29 cellular contexts compared by ENCODE assay signal in the genomic region with DNA sequence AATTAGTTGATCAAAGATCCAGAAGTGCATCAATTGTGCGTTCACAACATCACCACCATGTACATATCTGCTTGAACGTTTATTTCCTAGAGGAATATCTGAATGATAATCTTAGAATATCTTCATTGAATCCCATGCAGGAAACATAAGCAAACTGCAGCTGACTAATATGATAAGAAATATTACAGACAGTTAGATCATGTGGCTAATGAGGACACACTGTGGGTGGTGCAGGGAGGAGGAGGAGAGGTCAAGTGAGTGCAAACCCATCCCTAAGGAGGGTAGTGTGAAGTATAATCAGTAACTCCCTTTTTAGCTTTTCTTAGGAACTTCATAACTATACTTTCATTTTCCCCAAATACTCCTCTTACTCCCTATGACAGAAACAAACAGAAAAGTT. TPM values are rescaled to one million over a fixed set of nuclear protein-coding genes. Genes with fewer than 3 reads are reported as not detected.
DNase-seq lines count a peak whose midpoint lies in the region; ATAC-seq, FAIRE-seq and TF ChIP-seq lines count a peak whose summit lies in the region.
"Had no signal": no experiment of that assay in that cellular context is flagged by ENCODE, and none has a peak within 500 bp of the region (broad histone marks: within the 10 kb centered on the region; RNA-seq: fewer than 3 reads in every experiment).

No MANE protein-coding gene starts in this region.

- in situ Hi-C loops in mammary epithelial cell (cut with MboI; ENCODE audit: low sequenced_read_pairs in 2 of 2), result no loop called here

- no peaks in the 10 kb centered on the region for H3K27me3 ChIP-seq in mammary epithelial cell (ENCODE audit: insufficient read depth, low read length)
- no peaks in the 10 kb centered on the region for H3K27me3 ChIP-seq in bronchial epithelial cell (ENCODE audit: control insufficient read depth, insufficient read depth, low read length)
- no peaks in the 10 kb centered on the region for H3K27me3 ChIP-seq in left ventricle myocardium inferior (ENCODE audit: low read depth)
- H3K27me3 ChIP-seq in subcutaneous abdominal adipose tissue (ENCODE audit: control insufficient read depth in 5 of 5, insufficient read depth in 4 of 5, low read length in 5 of 5), result no peaks in the 10 kb centered on the region
- H3K27me3 ChIP-seq: right lobe of liver, vagina had no signal

- no peaks in the 10 kb centered on the region for H3K27me3 Mint-ChIP-seq in MCF 10A (ENCODE audit: insufficient read depth, unreplicated experiment)

- no peaks in the 10 kb centered on the region for H4K20me1 ChIP-seq in mammary epithelial cell (ENCODE audit: insufficient read depth, low read length)

- FAIRE-seq in bronchial epithelial cell (lab: Jason Lieb, UNC), result no peak
- FAIRE-seq: GM12878, HTR-8/SVneo, TTC549 had no signal

- dilution Hi-C loops in mammary epithelial cell (cut with HindIII; ENCODE audit: low sequenced_read_pairs), result no loop called here

- CTCF ChIA-PET in mammary epithelial cell (lab: Charles Lee; ENCODE audit: low non-redundant PET) (no interaction called here), MCF 10A (lab: Yijun Ruan, JAX) (no interaction called here)

- POLR2A ChIA-PET in MCF 10A (lab: Yijun Ruan, JAX), result interaction anchor here (0.6 to 1.2 kb wide), 2 partner anchors 13 to 682 kb away, joined by 3 read pairs; no protein-coding TSS in a partner anchor

- no peak overlapping the region for H3K27ac Mint-ChIP-seq in MCF 10A (ENCODE audit: low read depth, unreplicated experiment)
- H3K27ac Mint-ChIP-seq: activated CD8-positive, alpha-beta T cell treated with anti-CD3 and anti-CD28 coated beads, Interleukin-2, amount 10 ng/mL, durations not matched to agents 7 days and 5 days; activated naive CD8-positive, alpha-beta T cell treated with anti-CD3 and anti-CD28 coated beads, Interleukin-2, amount 10 ng/mL, durations not matched to agents 7 days and 5 days had no signal

- peaks cover 8% of the 10 kb centered on the region for H3K4me1 Mint-ChIP-seq in MCF 10A (ENCODE audit: insufficient read depth, unreplicated experiment)
- H3K4me1 Mint-ChIP-seq: activated naive CD8-positive, alpha-beta T cell treated with anti-CD3 and anti-CD28 coated beads, Interleukin-2, amount 10 ng/mL, durations not matched to agents 7 days and 5 days had no signal

- WGBS in mammary epithelial cell (ENCODE audit: low coverage, missing lambda C conversion rate), result 100% methylated on average over 2 of the region's 2 CpGs

- H3K9ac ChIP-seq in mammary epithelial cell (ENCODE audit: insufficient read depth, low read length), result no peak overlapping the region
- H3K9ac ChIP-seq in subcutaneous abdominal adipose tissue (ENCODE audit: low read length in 5 of 5), result no peak overlapping the region

- H3K36me3 ChIP-seq in mammary epithelial cell (ENCODE audit: insufficient read depth, low read length) (no peaks in the 10 kb centered on the region), bronchial epithelial cell (ENCODE audit: control insufficient read depth, insufficient read depth, low read length) (no peaks in the 10 kb centered on the region), left ventricle myocardium inferior (no peaks in the 10 kb centered on the region), subcutaneous abdominal adipose tissue (ENCODE audit: control insufficient read depth in 5 of 5, insufficient read depth in 5 of 5, low read length in 5 of 5) (no peaks in the 10 kb centered on the region)
- H3K36me3 ChIP-seq: right lobe of liver, thoracic aorta, vagina had no signal

- H3K79me2 ChIP-seq in mammary epithelial cell (ENCODE audit: insufficient read depth, low read length), result no peaks in the 10 kb centered on the region

- no peak overlapping the region for H3K4me3 Mint-ChIP-seq in MCF 10A (ENCODE audit: unreplicated experiment)
- H3K4me3 Mint-ChIP-seq: activated CD8-positive, alpha-beta T cell treated with anti-CD3 and anti-CD28 coated beads, Interleukin-2, amount 10 ng/mL, durations not matched to agents 7 days and 5 days; activated naive CD8-positive, alpha-beta T cell treated with anti-CD3 and anti-CD28 coated beads, Interleukin-2, amount 10 ng/mL, durations not matched to agents 7 days and 5 days; CD14-positive monocyte had no signal

- H3K27ac ChIP-seq in mammary epithelial cell (ENCODE audit: insufficient read depth, low read depth, low read length) (no peak overlapping the region), left ventricle myocardium inferior (replicated peaks) (peak overlapping the region; percentile 5), subcutaneous abdominal adipose tissue (ENCODE audit: low read depth, low read length) (peak overlapping the region; percentile 11)
- H3K27ac ChIP-seq: 22Rv1, right lobe of liver, RWPE1, SK-N-MC, thoracic aorta, vagina had no signal

- no peak for ATAC-seq in HG02763 (IDR thresholded peaks at IDR 0.05; ENCODE audit: unreplicated experiment)
- no peak for ATAC-seq in HG02870 (IDR thresholded peaks at IDR 0.05; ENCODE audit: unreplicated experiment)
- ATAC-seq: activated CD8-positive, alpha-beta T cell treated with anti-CD3 and anti-CD28 coated beads, Interleukin-2, amount 10 ng/mL, durations not matched to agents 7 days and 5 days; GM12878; HCT116; right lobe of liver had no signal

- no peaks in the 10 kb centered on the region for H3K36me3 Mint-ChIP-seq in MCF 10A (ENCODE audit: insufficient read depth, unreplicated experiment)
- H3K36me3 Mint-ChIP-seq: activated naive CD8-positive, alpha-beta T cell treated with anti-CD3 and anti-CD28 coated beads, Interleukin-2, amount 10 ng/mL, durations not matched to agents 7 days and 5 days; CD14-positive monocyte had no signal

- BruUV-seq in mammary epithelial cell (replicated peaks; lab: Mats Ljungman, UMichigan) (no TSS peak), MCF 10A (replicated peaks; lab: Mats Ljungman, UMichigan) (no TSS peak)

- DNase-seq in mammary epithelial cell, result no peak
- DNase-seq in MCF 10A (ENCODE audit: unreplicated experiment), result no peak
- peak; percentile 44 for DNase-seq in bronchial epithelial cell (ENCODE audit: low read depth)
- no peak for DNase-seq in left ventricle myocardium inferior
- no peak for DNase-seq in effector CD8-positive, alpha-beta T cell (lab: John Stamatoyannopoulos, UW)
- DNase-seq: activated CD4-positive, alpha-beta T cell treated with anti-CD3 and anti-CD28 coated beads for 1 hour; activated CD8-positive, alpha-beta T cell treated with anti-CD3 and anti-CD28 coated beads, Interleukin-2, amount 10 ng/mL, durations not matched to agents 7 days and 5 days; activated effector memory CD4-positive, alpha-beta T cell treated with anti-CD3 and anti-CD28 coated beads, Interleukin-2, amount 50 U/mL, for 16 hours; activated naive CD8-positive, alpha-beta T cell treated with anti-CD3 and anti-CD28 coated beads, Interleukin-2, amount 10 ng/mL, durations not matched to agents 7 days and 5 days; KBM-7; MV-4-11; NCI-H1436 treated with DMSO at 0.1 percent for 48 hours; NCI-H2107; posterior cingulate gyrus; right lobe of liver; stimulated activated naive CD4-positive, alpha-beta T cell treated with Interleukin-2 at 50 U/mL for 16 hours had no signal

- H3K9me3 Mint-ChIP-seq in MCF 10A (ENCODE audit: unreplicated experiment), result no peaks in the 10 kb centered on the region
- H3K9me3 Mint-ChIP-seq: CD14-positive monocyte had no signal

- intact Hi-C loops in mammary epithelial cell (cut with micrococcal nuclease) (loop anchor here (1.0 kb wide), 1 partner anchor 12 kb away; no protein-coding TSS in a partner anchor), MCF 10A (cut with micrococcal nuclease) (no loop called here), left ventricle myocardium inferior (cut with micrococcal nuclease) (no loop called here)

- H3K4me2 ChIP-seq in mammary epithelial cell (ENCODE audit: insufficient read depth, low read depth, low read length), result no peak overlapping the region

- TF ChIP-seq CTCF in mammary epithelial cell (conservative IDR thresholded peaks at IDR 0.05 in 1 of 2, IDR thresholded peaks at IDR 0.05 in 1 of 2; ENCODE audit: extremely low read depth in 1 of 2, insufficient read depth in 1 of 2, low read depth in 1 of 2, low read length in 2 of 2), result no peak
- TF ChIP-seq CTCF in MCF 10A (IDR thresholded peaks at IDR 0.05; ENCODE audit: unreplicated experiment), result no peak
- TF ChIP-seq CTCF in bronchial epithelial cell (IDR thresholded peaks at IDR 0.05; ENCODE audit: insufficient read depth, low read length, severe bottlenecking), result no peak
- no peak for TF ChIP-seq CTCF in left ventricle myocardium inferior (IDR thresholded peaks at IDR 0.05; ENCODE audit: borderline replicate concordance)

- H3K4me1 ChIP-seq in mammary epithelial cell (ENCODE audit: insufficient read depth, low read length), result no peaks in the 10 kb centered on the region
- no peaks in the 10 kb centered on the region for H3K4me1 ChIP-seq in left ventricle myocardium inferior
- no peaks in the 10 kb centered on the region for H3K4me1 ChIP-seq in subcutaneous abdominal adipose tissue (ENCODE audit: control insufficient read depth in 5 of 5, insufficient read depth in 5 of 5, low read length in 5 of 5)
- H3K4me1 ChIP-seq: right lobe of liver, vagina had no signal

- H2AFZ ChIP-seq in mammary epithelial cell (ENCODE audit: low read depth, low read length), result peak overlapping the region; percentile 28

- H3K9me3 ChIP-seq in mammary epithelial cell (replicated peaks; ENCODE audit: insufficient read depth, low read length) (no peaks in the 10 kb centered on the region), left ventricle myocardium inferior (replicated peaks) (no peaks in the 10 kb centered on the region), subcutaneous abdominal adipose tissue (ENCODE audit: control insufficient read depth in 5 of 5, low read length in 5 of 5) (no peaks in the 10 kb centered on the region)
- H3K9me3 ChIP-seq: right lobe of liver, thoracic aorta, vagina had no signal

- H3K4me3 ChIP-seq in mammary epithelial cell (replicated peaks in 1 of 3; ENCODE audit: insufficient read depth in 1 of 3, low read depth in 2 of 3, low read length in 3 of 3), result no peak overlapping the region
- H3K4me3 ChIP-seq in bronchial epithelial cell (ENCODE audit: low read depth, low read length), result no peak overlapping the region
- no peak overlapping the region for H3K4me3 ChIP-seq in left ventricle myocardium inferior
- H3K4me3 ChIP-seq in subcutaneous abdominal adipose tissue (ENCODE audit: low read depth in 1 of 5, low read length in 5 of 5), result no peak overlapping the region
- H3K4me3 ChIP-seq: GM12878, right lobe of liver, SK-N-MC, thoracic aorta, vagina had no signal

RNA-seq across cellular contexts. Expression of a gene that starts 58.3 kb away (rescaled TPM):
- total RNA-seq in mammary epithelial cell, result 1 to 10 TPM in 1 of 2 donors, under 1 TPM in 1; 0.24 to 1.2 TPM
- 0.06 TPM for polyA plus RNA-seq in mammary epithelial cell
- polyA minus RNA-seq in mammary epithelial cell, result not detected
- 0.59 and 0.77 TPM in 2 replicates for total RNA-seq in MCF 10A (2022)
- total RNA-seq in bronchial epithelial cell, result 4.2 and 13.6 TPM in 2 replicates
- 1.4 TPM for total RNA-seq in left ventricle myocardium inferior
